In genomic region chr12:49624919-49625577, GRCh38 we compare ENCODE assay signal across 12 cellular contexts. TPM values are rescaled to one million over a fixed set of nuclear protein-coding genes. Genes with fewer than 3 reads are reported as not detected.
A peak's percentile ranks its signal among the peaks of the same experiment; 100 is the strongest.
DNase-seq lines count a peak whose midpoint lies in the region; ATAC-seq and TF ChIP-seq lines count a peak whose summit lies in the region.
"Had no signal": no experiment of that assay in that cellular context is flagged by ENCODE, and none has a peak within 500 bp of the region (broad histone marks: within the 10 kb centered on the region; RNA-seq: fewer than 3 reads in every experiment).

No MANE protein-coding gene starts in this region.

- H3K36me3 Mint-ChIP-seq in activated T-cell treated with anti-CD3 and anti-CD28 coated beads, Interleukin-2, amount 50 U/mL, for 24 hours (ENCODE audit: low read depth) = no peaks in the 10 kb centered on the region
- H3K36me3 Mint-ChIP-seq in stimulated activated naive B cell treated with anti-CD40 and anti-IgM and Interleukin-4, amounts not matched to agents 10 μg/mL and 1 μg/mL and 100 μg/mL, for 72 hours = no peaks in the 10 kb centered on the region

- H3K9me3 Mint-ChIP-seq in activated T-cell treated with anti-CD3 and anti-CD28 coated beads, Interleukin-2, amount 50 U/mL, for 24 hours = no peaks in the 10 kb centered on the region
- H3K9me3 Mint-ChIP-seq in stimulated activated naive B cell treated with anti-CD40 and anti-IgM and Interleukin-4, amounts not matched to agents 10 μg/mL and 1 μg/mL and 100 μg/mL, for 72 hours = no peaks in the 10 kb centered on the region

- H3K4me3 Mint-ChIP-seq in activated T-cell treated with anti-CD3 and anti-CD28 coated beads, Interleukin-2, amount 50 U/mL, for 24 hours = peak overlapping the region; percentile 6
- H3K4me3 Mint-ChIP-seq in stimulated activated naive B cell treated with anti-CD40 and anti-IgM and Interleukin-4, amounts not matched to agents 10 μg/mL and 1 μg/mL and 100 μg/mL, for 72 hours = peak overlapping the region in 1 of 2 donors; percentile 29

- H3K4me1 ChIP-seq in PC-9 (replicated peaks; ENCODE audit: insufficient read depth) = peaks cover 35% of the 10 kb centered on the region

- ATAC-seq in stimulated activated naive B cell treated with anti-CD40 and anti-IgM and Interleukin-4, amounts not matched to agents 10 μg/mL and 1 μg/mL and 100 μg/mL, for 72 hours (replicated peaks) = no peak
- no peak for ATAC-seq in Right ventricle myocardium superior (ENCODE audit: poor library complexity)

- H3K27ac Mint-ChIP-seq in activated T-cell treated with anti-CD3 and anti-CD28 coated beads, Interleukin-2, amount 50 U/mL, for 24 hours = no peak overlapping the region
- H3K27ac Mint-ChIP-seq in stimulated activated naive B cell treated with anti-CD40 and anti-IgM and Interleukin-4, amounts not matched to agents 10 μg/mL and 1 μg/mL and 100 μg/mL, for 72 hours = peak overlapping the region; percentile 16

- BruUV-seq in PC-9 (replicated peaks; lab: Mats Ljungman, UMichigan) = TSS peak; percentile 21

- no peak overlapping the region for H3K4me3 ChIP-seq in PC-9

- peaks cover 34% of the 10 kb centered on the region for H3K4me1 Mint-ChIP-seq in activated T-cell treated with anti-CD3 and anti-CD28 coated beads, Interleukin-2, amount 50 U/mL, for 24 hours (ENCODE audit: low read depth)
- H3K4me1 Mint-ChIP-seq in stimulated activated naive B cell treated with anti-CD40 and anti-IgM and Interleukin-4, amounts not matched to agents 10 μg/mL and 1 μg/mL and 100 μg/mL, for 72 hours = peaks cover 19 to 21% of the 10 kb centered on the region in 2 donors

- H3K27ac ChIP-seq in PC-9 (peak overlapping the region; percentile 63), epithelial cell of prostate (peak overlapping the region; percentile 81)

- H3K9me2 ChIP-seq in PC-9 (ENCODE audit: insufficient read depth) = no peaks in the 10 kb centered on the region

- H3K79me2 ChIP-seq in PC-9 (ENCODE audit: low read depth) = no peaks in the 10 kb centered on the region

- intact Hi-C loops in PC-9 (cut with micrococcal nuclease; ENCODE audit: unreplicated experiment) = loop anchor here (2.0 to 5.0 kb wide), 2 partner anchors 18 to 278 kb away; partner anchors contain the start of gene DNAJC22
- intact Hi-C loops in Right ventricle myocardium superior (cut with DNase I) = no loop called here

- CTCF ChIA-PET in PC-9 (lab: Charles Lee) = interaction anchor here (0.5 to 0.7 kb wide), 4 partner anchors 13 to 352 kb away, joined by 3 to 5 read pairs (median 4); no protein-coding TSS in a partner anchor

- no peaks in the 10 kb centered on the region for H4K20me1 ChIP-seq in PC-9 (ENCODE audit: insufficient read depth)

- no peaks in the 10 kb centered on the region for H3K27me3 Mint-ChIP-seq in activated T-cell treated with anti-CD3 and anti-CD28 coated beads, Interleukin-2, amount 50 U/mL, for 24 hours
- H3K27me3 Mint-ChIP-seq in stimulated activated naive B cell treated with anti-CD40 and anti-IgM and Interleukin-4, amounts not matched to agents 10 μg/mL and 1 μg/mL and 100 μg/mL, for 72 hours = no peaks in the 10 kb centered on the region

- TF ChIP-seq CTCF in PC-9 (conservative IDR thresholded peaks at IDR 0.05) = no peak

- no peaks in the 10 kb centered on the region for H3K9me3 ChIP-seq in PC-9 (ENCODE audit: insufficient read depth, low read depth)

- H3K36me3 ChIP-seq in PC-9 (ENCODE audit: low read depth) = no peaks in the 10 kb centered on the region

- H3K4me2 ChIP-seq in PC-9 = peak overlapping the region; percentile 22

- POLR2A ChIA-PET in PC-9 (lab: Charles Lee; ENCODE audit: unreplicated experiment) = interaction anchor here (0.6 kb wide), 1 partner anchor 24 kb away, joined by 4 read pairs; no protein-coding TSS in a partner anchor

- DNase-seq in activated T-cell treated with anti-CD3 and anti-CD28 coated beads, Interleukin-2, amount 50 U/mL, for 24 hours = no peak
- no peak for DNase-seq in activated T-cell treated with anti-CD3 and anti-CD28 coated beads, Interleukin-2, amount 50 U/mL, for 1 hour
- DNase-seq in PC-9 (peak; percentile 42 to 87), epithelial cell of prostate (ENCODE audit: low read depth, low spot score) (no peak), T1000 (lab: John Stamatoyannopoulos, UW) (no peak), Right ventricle myocardium superior (no peak), COLO829 (ENCODE audit: low spot score) (no peak)
- DNase-seq in stimulated activated naive B cell treated with anti-CD40 and anti-IgM and Interleukin-4, amounts not matched to agents 10 μg/mL and 1 μg/mL and 100 μg/mL, for 72 hours = no peak
- DNase-seq: C1 segment of cervical spinal cord, erythroblast, NCI-H1930, SIG-M5 had no signal

- peak overlapping the region; percentile 12; the same call in 1 of the 2 replicates for H2AFZ ChIP-seq in PC-9

- H3F3A ChIP-seq in PC-9 (ENCODE audit: insufficient read depth, low read depth) = peaks cover 58% of the 10 kb centered on the region

- no peaks in the 10 kb centered on the region for H3K27me3 ChIP-seq in PC-9 (ENCODE audit: insufficient read depth, low read depth)

RNA-seq across cellular contexts. Expression of gene PRPF40B, which starts 1.7 kb away (rescaled TPM):
- 27.5 and 28.9 TPM in 2 replicates for total RNA-seq in PC-9 (2021)
- 19.1 TPM for total RNA-seq in Right ventricle myocardium superior

RNA-seq across cellular contexts. Expression of gene FAM186B, which starts 19.6 kb away (rescaled TPM):
- total RNA-seq in PC-9 (2021) (1.3 and 1.7 TPM in 2 replicates), Right ventricle myocardium superior (0.46 TPM)

RNA-seq across cellular contexts. Expression of gene MCRS1, which starts 57.1 kb away (rescaled TPM):
- total RNA-seq in PC-9 (2021) (66.9 and 71.5 TPM in 2 replicates), Right ventricle myocardium superior (83.0 TPM)

Comparison
In these comparisons a context has a peak if more than half of its experiments do, and no peak if none do; other contexts are left out.
1. DNase-seq: peak in PC-9 (2 of 2); none in activated T-cell treated with anti-CD3 and anti-CD28 coated beads, Interleukin-2, amount 50 U/mL, for 24 hours (single experiment), activated T-cell treated with anti-CD3 and anti-CD28 coated beads, Interleukin-2, amount 50 U/mL, for 1 hour (single experiment), epithelial cell of prostate (single experiment), stimulated activated naive B cell treated with anti-CD40 and anti-IgM and Interleukin-4, amounts not matched to agents 10 μg/mL and 1 μg/mL and 100 μg/mL, for 72 hours (single experiment), T1000 (single experiment), Right ventricle myocardium superior (single experiment) and COLO829 (single experiment).